Comparison of ENCODE assay signal across 1 cellular context in genomic region chr2:88320374-88320773, GRCh38.
TF ChIP-seq lines count a peak whose summit lies in the region.

No MANE protein-coding gene starts in this region.

TF ChIP-seq in GM23338, 12 proteins besides CTCF, POLR2A, EP300 and RAD21:
- TF ChIP-seq ZNF114 (CRISPR knock-in tag; IDR thresholded peaks at IDR 0.05) (no peak), NANOG (IDR thresholded peaks at IDR 0.05; ENCODE audit: borderline replicate concordance) (no peak), ZNF331 (CRISPR knock-in tag; IDR thresholded peaks at IDR 0.05; ENCODE audit: low read depth) (no peak), STAT1 (IDR thresholded peaks at IDR 0.05; ENCODE audit: unreplicated experiment) (no peak), EZH2 (IDR thresholded peaks at IDR 0.05; ENCODE audit: low read depth, unreplicated experiment) (no peak), CREB1 (CRISPR knock-in tag; IDR thresholded peaks at IDR 0.05; ENCODE audit: low read depth) (no peak), ZNF462 (CRISPR knock-in tag; IDR thresholded peaks at IDR 0.05) (no peak), POLR2AphosphoS5 (IDR thresholded peaks at IDR 0.05; ENCODE audit: low read depth) (no peak), EZH2phosphoT487 (IDR thresholded peaks at IDR 0.05; ENCODE audit: unreplicated experiment) (no peak), JUNB (IDR thresholded peaks at IDR 0.05; ENCODE audit: unreplicated experiment) (no peak), ETS1 (IDR thresholded peaks at IDR 0.05) (no peak), REST (IDR thresholded peaks at IDR 0.05; ENCODE audit: unreplicated experiment) (no peak)
